ENCODE assay signal across 13 cellular contexts in genomic region chr16:46916980-46917379, GRCh38. TPM values are rescaled to one million over a fixed set of nuclear protein-coding genes. Genes with fewer than 3 reads are reported as not detected.
A peak's percentile ranks its signal among the peaks of the same experiment; 100 is the strongest.
DNase-seq lines count a peak whose midpoint lies in the region; ATAC-seq, FAIRE-seq and TF ChIP-seq lines count a peak whose summit lies in the region.
"Had no signal": no experiment of that assay in that cellular context is flagged by ENCODE, and none has a peak within 500 bp of the region (broad histone marks: within the 10 kb centered on the region; RNA-seq: fewer than 3 reads in every experiment).

No MANE protein-coding gene starts in this region.

- H3K14ac ChIP-seq in H9 (ENCODE audit: insufficient read depth, low read length), result no peak overlapping the region

- intact Hi-C loops in right cardiac atrium (cut with DNase I), result no loop called here
- intact Hi-C loops in heart left ventricle (cut with DNase I), result loop anchor here in 1 of 10 donors (10.0 kb wide), 1 partner anchor 242 kb away; no protein-coding TSS in a partner anchor
- intact Hi-C loops in posterior vena cava (cut with DNase I), result no loop called here

- no peak for TF ChIP-seq RAD21 in SK-N-SH (IDR thresholded peaks at IDR 0.05; ENCODE audit: low read length)

- no peak overlapping the region for H3K9ac ChIP-seq in BLaER1
- H3K9ac ChIP-seq in H9 (ENCODE audit: extremely low read depth, insufficient read length, low read length), result no peak overlapping the region
- no peak overlapping the region for H3K9ac ChIP-seq in SK-N-SH

- POLR2A ChIA-PET in SK-N-SH (lab: Yijun Ruan, JAX), result no interaction called here

- no peaks in the 10 kb centered on the region for H3K79me1 ChIP-seq in H9 (ENCODE audit: insufficient read depth, low read depth, low read length, poor library complexity, severe bottlenecking)

- no peak overlapping the region for H2BK12ac ChIP-seq in H9 (ENCODE audit: insufficient read length, low read depth, low read length)

- no peak overlapping the region for H3K18ac ChIP-seq in H9 (ENCODE audit: insufficient read length, low read depth, low read length)

- H3K9me2 ChIP-seq in SK-N-SH, result no peaks in the 10 kb centered on the region

- no peaks in the 10 kb centered on the region for H3K27me3 Mint-ChIP-seq in H9 (ENCODE audit: low read depth)
- H3K27me3 Mint-ChIP-seq: brain; CD4-positive, alpha-beta T cell had no signal

- H3K27ac Mint-ChIP-seq in H9, result peak overlapping the region in 2 of 3 experiments; percentile 62 to 73; a peak in 1 of 7 replicates
- H3K27ac Mint-ChIP-seq: brain; CD4-positive, alpha-beta T cell had no signal

- H3K27ac ChIP-seq in BLaER1 (no peak overlapping the region), H9 (ENCODE audit: insufficient read length, low read depth, low read length) (no peak overlapping the region), SK-N-SH (ENCODE audit: low read depth in 2 of 2, low read length in 1 of 2) (no peak overlapping the region), right cardiac atrium (ENCODE audit: low read length) (no peak overlapping the region), heart left ventricle (no peak overlapping the region)

- H3K56ac ChIP-seq in H9 (ENCODE audit: insufficient read length, low read depth, low read length), result no peak overlapping the region

- H2BK5ac ChIP-seq in H9 (ENCODE audit: insufficient read length, low read length), result no peak overlapping the region

- H3K23ac ChIP-seq in H9 (ENCODE audit: insufficient read length, low read depth, low read length), result no peak overlapping the region

- H3K36me3 ChIP-seq in BLaER1 (peaks cover 95% of the 10 kb centered on the region), SK-N-SH (replicated peaks in 1 of 2; ENCODE audit: control insufficient read depth in 1 of 2, insufficient read depth in 2 of 2, low read length in 1 of 2) (peaks cover 15 to 30% of the 10 kb centered on the region in 2 experiments), heart left ventricle (peaks cover 0 to 6% (median 0%) of the 10 kb centered on the region in 9 donors)

- no peak overlapping the region for H3K4me3 Mint-ChIP-seq in H9
- H3K4me3 Mint-ChIP-seq: brain; CD4-positive, alpha-beta T cell had no signal

- H2BK15ac ChIP-seq in H9 (ENCODE audit: low read depth, low read length), result no peak overlapping the region

- no peak overlapping the region for H2AK5ac ChIP-seq in H9 (ENCODE audit: insufficient read length, low read length)

- no peak overlapping the region for H4K91ac ChIP-seq in H9 (ENCODE audit: insufficient read length, low read depth, low read length)

- no peaks in the 10 kb centered on the region for H3K9me3 Mint-ChIP-seq in H9
- H3K9me3 Mint-ChIP-seq: brain; CD4-positive, alpha-beta T cell had no signal

- TF ChIP-seq POLR2A in heart left ventricle (IDR thresholded peaks at IDR 0.05) (no peak), GM12891 (IDR thresholded peaks at IDR 0.05; ENCODE audit: low read depth, low read length) (no peak)

- DNase-seq in H9, result no peak
- DNase-seq in SK-N-SH, result peak; percentile 43
- DNase-seq in hepatic stellate cell (ENCODE audit: low spot score), result peak; percentile 41
- no peak for DNase-seq in right cardiac atrium
- no peak for DNase-seq in heart left ventricle
- DNase-seq in posterior vena cava (ENCODE audit: low spot score), result no peak
- no peak for DNase-seq in GM12891 (ENCODE audit: insufficient read length, low spot score)
- DNase-seq: activated gamma-delta T cell; CD4-positive, alpha-beta T cell; left ventricle myocardium superior; stomach had no signal

- no peaks in the 10 kb centered on the region for H3F3A ChIP-seq in SK-N-SH (replicated peaks; ENCODE audit: insufficient read depth)

- H3K4me3 ChIP-seq in BLaER1 (no peak overlapping the region), SK-N-SH (ENCODE audit: low read depth in 2 of 2, low read length in 1 of 2) (no peak overlapping the region), right cardiac atrium (ENCODE audit: low read length) (no peak overlapping the region), heart left ventricle (no peak overlapping the region)
- H3K4me3 ChIP-seq: stomach had no signal

- peaks cover 2 to 6% of the 10 kb centered on the region in 2 experiments; a peak in 2 of 4 replicates for H3K4me1 Mint-ChIP-seq in H9
- H3K4me1 Mint-ChIP-seq: brain had no signal

- no peak for TF ChIP-seq CTCF in H9 (conservative IDR thresholded peaks at IDR 0.05)
- TF ChIP-seq CTCF in SK-N-SH (IDR thresholded peaks at IDR 0.05), result no peak
- no peak for TF ChIP-seq CTCF in heart left ventricle (IDR thresholded peaks at IDR 0.05)

- no peak overlapping the region for H2BK20ac ChIP-seq in H9 (ENCODE audit: low read depth, low read length, poor library complexity, severe bottlenecking)

- FAIRE-seq in GM12891 (lab: Jason Lieb, UNC), result no peak

- H2BK120ac ChIP-seq in H9 (ENCODE audit: low read depth, low read length, poor library complexity, severe bottlenecking), result no peak overlapping the region

- H3K9me3 ChIP-seq in BLaER1, result no peaks in the 10 kb centered on the region
- H3K9me3 ChIP-seq in H9 (ENCODE audit: control insufficient read depth, low read depth, low read length), result no peaks in the 10 kb centered on the region
- no peaks in the 10 kb centered on the region for H3K9me3 ChIP-seq in SK-N-SH
- no peaks in the 10 kb centered on the region for H3K9me3 ChIP-seq in right cardiac atrium (ENCODE audit: control insufficient read depth, low read length)
- H3K9me3 ChIP-seq in heart left ventricle, result no peaks in the 10 kb centered on the region
- H3K9me3 ChIP-seq: stomach had no signal

- H3K23me2 ChIP-seq in H9 (ENCODE audit: insufficient read length, low read depth, low read length, poor library complexity, severe bottlenecking), result no peaks in the 10 kb centered on the region

- H2AFZ ChIP-seq in H9 (ENCODE audit: low read length), result no peak overlapping the region
- H2AFZ ChIP-seq in SK-N-SH (ENCODE audit: low read depth), result no peak overlapping the region

- no peaks in the 10 kb centered on the region for H3K79me2 ChIP-seq in H9 (ENCODE audit: insufficient read depth, low read length)
- H3K79me2 ChIP-seq in SK-N-SH (ENCODE audit: insufficient read depth), result no peaks in the 10 kb centered on the region

- no peak overlapping the region for H3T11ph ChIP-seq in H9 (ENCODE audit: low read length)

- ATAC-seq in right cardiac atrium, result no peak
- no peak for ATAC-seq in heart left ventricle
- ATAC-seq: left ventricle myocardium superior had no signal

- H3K27me3 ChIP-seq in BLaER1 (no peaks in the 10 kb centered on the region), H9 (ENCODE audit: insufficient read depth, low read length) (no peaks in the 10 kb centered on the region), SK-N-SH (ENCODE audit: insufficient read depth) (no peaks in the 10 kb centered on the region), right cardiac atrium (ENCODE audit: control insufficient read depth, insufficient read depth) (no peaks in the 10 kb centered on the region), heart left ventricle (no peaks in the 10 kb centered on the region)
- H3K27me3 ChIP-seq: stomach had no signal

- no peak overlapping the region for H4K8ac ChIP-seq in H9 (replicated peaks; ENCODE audit: insufficient read length, low read depth, low read length)

- H3K4ac ChIP-seq in H9 (ENCODE audit: low read depth, low read length), result no peak overlapping the region

- H3K4me1 ChIP-seq in BLaER1 (peaks cover 69% of the 10 kb centered on the region), H9 (ENCODE audit: insufficient read depth, low read length) (no peaks in the 10 kb centered on the region), SK-N-SH (ENCODE audit: control insufficient read depth in 1 of 2, insufficient read depth in 2 of 2, low read depth in 1 of 2, low read length in 1 of 2) (no peaks in the 10 kb centered on the region; a peak in 1 of 4 replicates), right cardiac atrium (ENCODE audit: control insufficient read depth, insufficient read depth, low read length) (no peaks in the 10 kb centered on the region), heart left ventricle (no peaks in the 10 kb centered on the region)

- no peak overlapping the region for H4K5ac ChIP-seq in H9 (ENCODE audit: insufficient read length, low read depth, low read length)

- H3K4me2 ChIP-seq in BLaER1, result peak overlapping the region; percentile 61
- H3K4me2 ChIP-seq in H9 (ENCODE audit: insufficient read depth, insufficient read length, low read length), result no peak overlapping the region
- H3K4me2 ChIP-seq in SK-N-SH, result no peak overlapping the region

- H3K36me3 Mint-ChIP-seq in H9 (ENCODE audit: insufficient read depth in 1 of 3, low read depth in 3 of 3), result peaks cover 54 to 93% (median 81%) of the 10 kb centered on the region in 3 experiments

- no peak for TF ChIP-seq EP300 in SK-N-SH (IDR thresholded peaks at IDR 0.05; ENCODE audit: borderline replicate concordance in 1 of 2, low read depth in 1 of 2, low read length in 1 of 2)

- CTCF ChIA-PET in SK-N-SH (lab: Yijun Ruan, JAX), result interaction anchor here (0.8 to 5.5 kb wide), 4 partner anchors 8 to 63 kb away, joined by 4 to 26 read pairs (median 16); no protein-coding TSS in a partner anchor

- H4K20me1 ChIP-seq in BLaER1 (peaks cover 34% of the 10 kb centered on the region; the same call in 1 of the 2 replicates), H9 (ENCODE audit: control insufficient read depth, insufficient read depth, insufficient read length) (no peaks in the 10 kb centered on the region), SK-N-SH (ENCODE audit: insufficient read depth) (no peaks in the 10 kb centered on the region)

- WGBS in H9 (ENCODE audit: extremely low coverage, insufficient read length, low lambda C conversion rate), result no CpG with 5 or more reads among the region's 3 CpGs
- 100% methylated on average over 2 of the region's 3 CpGs for WGBS in SK-N-SH (ENCODE audit: low lambda C conversion rate)
- WGBS in right cardiac atrium, result 98% methylated on average over 3 of the region's 3 CpGs
- 95 to 98% (median 96%) methylated on average over 3 of the region's 3 CpGs for WGBS in heart left ventricle, 4 donors

TF ChIP-seq in GM12891, 5 proteins besides CTCF, POLR2A, EP300 and RAD21 (continues in another document):
- no peak for TF ChIP-seq POU2F2 (IDR thresholded peaks at IDR 0.05; ENCODE audit: low read depth, low read length)

RNA-seq across cellular contexts. Expression of gene GPT2, which starts 32.8 kb away (rescaled TPM):
- 68.3 and 68.8 TPM in 2 replicates for total RNA-seq in H9 (2021)
- polyA plus RNA-seq in SK-N-SH (2012; rRNA removed), result 19.9 and 21.9 TPM in 2 replicates
- polyA plus RNA-seq in SK-N-SH (2012; cell fraction: cytosol; rRNA removed), result 13.2 and 17.3 TPM in 2 replicates
- 27.2 and 28.5 TPM in 2 replicates for polyA plus RNA-seq in SK-N-SH (2012; cell fraction: nucleus; rRNA removed)
- total RNA-seq in right cardiac atrium, result 1 to 10 TPM; 4.0 to 5.8 (median 4.6) TPM
- polyA plus RNA-seq in right cardiac atrium, result 6.8 TPM
- total RNA-seq in heart left ventricle, result 10 to 100 TPM; 10.9 to 30.6 (median 15.3) TPM
- polyA plus RNA-seq in heart left ventricle, result 1 to 10 TPM; 8.5 to 9.0 TPM
- 1 to 10 TPM; 3.3 to 4.5 TPM for total RNA-seq in posterior vena cava
- 1.1 TPM for polyA plus RNA-seq in GM12891 (2012; ENCODE audit: low read depth, missing spikeins)

RNA-seq across cellular contexts. Expression of gene DNAJA2, which starts 56.5 kb away (rescaled TPM):
- total RNA-seq in H9 (2021) (102 and 107 TPM in 2 replicates), right cardiac atrium (10 to 100 TPM; 90.6 to 97.2 (median 93.2) TPM), heart left ventricle (10 to 100 TPM; 58.5 to 92.6 (median 81.4) TPM), posterior vena cava (10 to 100 TPM; 46.9 to 47.8 TPM)
- polyA plus RNA-seq in SK-N-SH (2012; rRNA removed) (9.7 and 12.8 TPM in 2 replicates), right cardiac atrium (74.9 TPM), heart left ventricle (10 to 100 TPM; 46.5 to 67.7 TPM)
- 18.3 and 24.4 TPM in 2 replicates for polyA plus RNA-seq in SK-N-SH (2012; cell fraction: cytosol; rRNA removed)
- polyA plus RNA-seq in SK-N-SH (2012; cell fraction: nucleus; rRNA removed), result 6.3 and 12.2 TPM in 2 replicates
- 37.7 TPM for polyA plus RNA-seq in GM12891 (2012; ENCODE audit: low read depth, missing spikeins)

Comparison
In these comparisons a context has a peak if more than half of its experiments do, and no peak if none do; other contexts are left out.
1. DNase-seq: peak in SK-N-SH (single experiment) and hepatic stellate cell (single experiment); none in H9 (single experiment), right cardiac atrium (0 of 3), heart left ventricle (0 of 5), posterior vena cava (single experiment) and GM12891 (single experiment).